33 cellular contexts compared by ENCODE assay signal in genomic region chr1:230578621-230579020, GRCh38.
"Had no signal": no experiment of that assay in that cellular context is flagged by ENCODE, and none has a peak within 500 bp of the region (broad histone marks: within the 10 kb centered on the region; RNA-seq: fewer than 3 reads in every experiment).

No MANE protein-coding gene starts in this region.

- H3K9me3 ChIP-seq: adrenal gland, body of pancreas had no signal

- ATAC-seq: activated CD4-positive, CD25-positive, alpha-beta regulatory T cell treated with anti-CD3 and anti-CD28 coated beads, Interleukin-2, amount 50 U/mL, for 24 hours; activated CD8-positive, alpha-beta T cell treated with anti-CD3 and anti-CD28 coated beads for 36 hours; activated naive CD4-positive, alpha-beta T cell treated with anti-CD3 and anti-CD28 coated beads, Interleukin-2, amount 50 U/mL, for 72 hours; activated T-cell treated with anti-CD3 and anti-CD28 coated beads, Interleukin-2, amount 50 U/mL, for 4 hours; activated T-cell treated with anti-CD3 and anti-CD28 coated beads, Interleukin-2, amount 50 U/mL, for 72 hours; activated T-helper 17 cell treated with anti-CD3 and anti-CD28 coated beads, Interleukin-2, amount 50 U/mL, for 72 hours; body of pancreas; WTC11 had no signal

- H3K27me3 ChIP-seq: adrenal gland, body of pancreas, brain microvascular endothelial cell, breast epithelium had no signal

- DNase-seq: activated CD4-positive, alpha-beta memory T cell treated with anti-CD3 and anti-CD28 coated beads for 36 hours; activated CD4-positive, alpha-beta T cell treated with anti-CD3 and anti-CD28 coated beads for 4 hours; activated CD4-positive, alpha-beta T cell treated with anti-CD3 and anti-CD28 coated beads, Interleukin-2, amount 10 ng/mL, durations not matched to agents 24 days and 14 days; activated CD4-positive, alpha-beta T cell treated with anti-CD3 and anti-CD28 coated beads, Interleukin-2, amount 50 U/mL, for 1 hour; activated CD4-positive, alpha-beta T cell treated with anti-CD3 and anti-CD28 coated beads, Interleukin-2, amount 50 U/mL, for 4 hours; activated CD4-positive, CD25-positive, alpha-beta regulatory T cell; activated CD8-positive, alpha-beta memory T cell treated with anti-CD3 and anti-CD28 coated beads, Interleukin-2, amount 50 U/mL, for 4 hours; activated CD8-positive, alpha-beta T cell treated with anti-CD3 and anti-CD28 coated beads for 36 hours; activated effector memory CD4-positive, alpha-beta T cell treated with anti-CD3 and anti-CD28 coated beads, Interleukin-2, amount 50 U/mL, for 16 hours; activated gamma-delta T cell treated with Interleukin-2 at 50 U/mL for 16 hours; activated naive CD4-positive, alpha-beta T cell; activated naive CD4-positive, alpha-beta T cell treated with anti-CD3 and anti-CD28 coated beads for 36 hours; activated naive CD4-positive, alpha-beta T cell treated with anti-CD3 and anti-CD28 coated beads, Interleukin-2, amount 50 U/mL, for 16 hours; activated naive CD8-positive, alpha-beta T cell treated with anti-CD3 and anti-CD28 coated beads for 36 hours; activated T-cell treated with anti-CD3 and anti-CD28 coated beads for 4 hours; activated T-cell treated with anti-CD3 and anti-CD28 coated beads, Interleukin-2, amount 50 U/mL, for 1 hour; activated T-cell treated with anti-CD3 and anti-CD28 coated beads, Interleukin-2, amount 50 U/mL, for 4 hours; activated T-cell treated with anti-CD3 and anti-CD28 coated beads, Interleukin-2, amount 50 U/mL, for 72 hours; adrenal gland; amniotic stem cell; aorta; body of pancreas; brain microvascular endothelial cell; central memory CD4-positive, alpha-beta T cell; T-helper 1 cell; T-helper 2 cell; T-helper 9 cell; WERI-Rb-1 had no signal

- H3K4me3 ChIP-seq: adrenal gland, body of pancreas, breast epithelium had no signal

- H3K4me1 ChIP-seq: adrenal gland, breast epithelium had no signal

- H3K36me3 ChIP-seq: adrenal gland, brain microvascular endothelial cell, breast epithelium, WERI-Rb-1 had no signal

- H3K27ac ChIP-seq: adrenal gland, body of pancreas, brain microvascular endothelial cell, breast epithelium, WERI-Rb-1 had no signal
